In the genomic region with DNA sequence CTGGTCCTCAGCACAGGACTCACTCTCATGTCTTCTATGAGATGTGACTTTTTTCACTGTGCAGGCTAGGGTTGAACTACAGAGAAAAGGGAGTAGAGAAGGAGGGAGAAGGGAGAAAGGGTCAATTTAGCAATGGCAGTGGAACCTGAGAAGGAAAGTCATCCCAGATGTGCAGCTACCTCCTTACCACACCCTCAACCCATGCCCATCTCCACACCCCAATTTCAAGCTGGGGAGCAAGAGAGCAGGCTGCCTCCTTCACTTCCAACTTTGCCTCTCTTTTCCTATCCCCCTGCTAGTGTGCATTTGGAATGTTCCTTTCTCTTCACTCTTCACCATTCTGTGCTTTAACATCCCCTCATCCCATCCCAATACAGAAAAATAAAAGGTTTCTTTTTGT, we compare ENCODE assay signal across 27 cellular contexts.
"Had no signal": no experiment of that assay in that cellular context is flagged by ENCODE, and none has a peak within 500 bp of the region (broad histone marks: within the 10 kb centered on the region; RNA-seq: fewer than 3 reads in every experiment).

No MANE protein-coding gene starts in this region.

- ATAC-seq: pancreas, right cardiac atrium, sciatic nerve, upper lobe of right lung had no signal

- H3K9me3 ChIP-seq: left ventricle myocardium inferior, pancreas, prostate gland, suprapubic skin, thoracic aorta, tibial artery, upper lobe of right lung had no signal

- H3K4me1 ChIP-seq: prostate gland, upper lobe of right lung had no signal

- H3K4me3 ChIP-seq: left ventricle myocardium inferior, lung, pancreas, prostate gland, skin epidermis, suprapubic skin, thoracic aorta, tibial artery, upper lobe of right lung had no signal

- DNase-seq: islet precursor cell; left ventricle myocardium inferior; mesendoderm; naive B cell; nucleus accumbens; pancreas; posterior cingulate gyrus; retina; right cardiac atrium; stimulated activated CD4-positive, alpha-beta T cell treated with anti-CD3 and anti-CD28 coated beads, Interleukin-12 subunit alpha, Interleukin-12 subunit beta, amount 100 ng/mL, for 4 hours; stimulated activated CD4-positive, alpha-beta T cell treated with anti-CD3 and anti-CD28 coated beads, Interleukin-15, amount 100 ng/mL, for 24 hours; stimulated activated CD4-positive, alpha-beta T cell treated with anti-CD3 and anti-CD28 coated beads, Interleukin-2, amount 100 ng/mL, for 24 hours; stimulated activated CD4-positive, alpha-beta T cell treated with anti-CD3 and anti-CD28 coated beads, Interleukin-4, amount 100 ng/mL, for 1 hour; stimulated activated naive CD4-positive, alpha-beta T cell; tibial artery; upper lobe of right lung had no signal

- H3K27me3 Mint-ChIP-seq: naive B cell; stimulated activated naive CD8-positive, alpha-beta T cell treated with anti-CD3 and anti-CD28 coated beads, Interleukin-15, Interleukin-2, amounts not matched to agents 100 ng/mL and 50 ng/mL, for 24 hours had no signal

- H3K4me3 Mint-ChIP-seq: mesothelial cell of epicardium; nephron; neural crest cell; stimulated activated naive CD8-positive, alpha-beta T cell treated with anti-CD3 and anti-CD28 coated beads, Interleukin-15, Interleukin-2, amounts not matched to agents 100 ng/mL and 50 ng/mL, for 24 hours had no signal

- H3K36me3 ChIP-seq: left ventricle myocardium inferior, pancreas, prostate gland, suprapubic skin, thoracic aorta, tibial artery, upper lobe of right lung had no signal

- FAIRE-seq: pancreas, urothelium cell line had no signal

- H3K27me3 ChIP-seq: pancreas, suprapubic skin, tibial artery, upper lobe of right lung had no signal

- H3K36me3 Mint-ChIP-seq: mesothelial cell of epicardium, naive B cell had no signal

- H3K9me3 Mint-ChIP-seq: nephron; stimulated activated naive CD8-positive, alpha-beta T cell treated with anti-CD3 and anti-CD28 coated beads, Interleukin-15, Interleukin-2, amounts not matched to agents 100 ng/mL and 50 ng/mL, for 24 hours had no signal

- H3K27ac Mint-ChIP-seq: mesothelial cell of epicardium; nephron; stimulated activated naive CD8-positive, alpha-beta T cell treated with anti-CD3 and anti-CD28 coated beads, Interleukin-15, Interleukin-2, amounts not matched to agents 100 ng/mL and 50 ng/mL, for 24 hours had no signal

- H3K27ac ChIP-seq: left ventricle myocardium inferior, pancreas, prostate gland, skin epidermis, suprapubic skin, thoracic aorta, tibial artery, upper lobe of right lung had no signal
